In genomic region chr22:46574993-46575914, GRCh38 we compare ENCODE assay signal across 9 cellular contexts. TPM values are rescaled to one million over a fixed set of nuclear protein-coding genes. Genes with fewer than 3 reads are reported as not detected.
DNase-seq lines count a peak whose midpoint lies in the region; ATAC-seq, FAIRE-seq and TF ChIP-seq lines count a peak whose summit lies in the region.
"Had no signal": no experiment of that assay in that cellular context is flagged by ENCODE, and none has a peak within 500 bp of the region (broad histone marks: within the 10 kb centered on the region; RNA-seq: fewer than 3 reads in every experiment).

No MANE protein-coding gene starts in this region.

- WGBS in H1 (ENCODE audit: extremely low coverage in 1 of 2, insufficient coverage in 1 of 2, insufficient read length in 1 of 2, insufficient replicate concordance in 2 of 2, low coverage in 1 of 2, low lambda C conversion rate in 2 of 2, missing lambda C conversion rate in 1 of 2), 2 experiments, result 74% methylated on average over 19 of the region's 19 CpGs; no CpG with 5 or more reads in 1 of the 2 experiments

- peak overlapping the region; percentile 77; the same call in 1 of the 2 replicates for H2BK12ac ChIP-seq in H1 (ENCODE audit: low read depth, low read length)

- H3K23me2 ChIP-seq in H1 (ENCODE audit: low read depth, low read length), result peaks cover 9% of the 10 kb centered on the region; the same call in 1 of the 2 replicates

- peaks cover 14% of the 10 kb centered on the region for H3K79me1 ChIP-seq in H1 (ENCODE audit: low read depth, low read length)

- no peak overlapping the region for H2BK5ac ChIP-seq in H1 (ENCODE audit: low read depth, low read length)

- CTCF ChIA-PET in H1 (lab: Charles Lee; ENCODE audit: partially characterized antibody), result interaction anchor here (0.6 to 2.1 kb wide), 5 partner anchors 12 to 106 kb away, joined by 3 to 15 read pairs (median 3); no protein-coding TSS in a partner anchor

- peaks cover 0 to 7% of the 10 kb centered on the region in 2 experiments for H4K20me1 ChIP-seq in H1 (replicated peaks in 1 of 2; ENCODE audit: control insufficient read depth in 1 of 2, insufficient read depth in 2 of 2, low read length in 2 of 2)

- peaks cover 0 to 27% (median 15%) of the 10 kb centered on the region in 4 experiments; a peak in 6 of 7 replicates for H3K4me1 ChIP-seq in H1 (replicated peaks in 1 of 4; ENCODE audit: control insufficient read depth in 3 of 4, insufficient read depth in 4 of 4, low read length in 3 of 4)

- no peaks in the 10 kb centered on the region for H3K79me2 ChIP-seq in H1 (ENCODE audit: control insufficient read depth in 1 of 2, insufficient read depth in 2 of 2, low read length in 2 of 2)

- no peak for ATAC-seq in natural killer cell treated with Interleukin-12 subunit alpha and Interleukin-12 subunit beta and Interleukin-15 and Interleukin-18, amount 100 ng/mL, for 72 hours
- ATAC-seq in GM19324 (IDR thresholded peaks at IDR 0.05; ENCODE audit: low FRiP score, unreplicated experiment), result no peak

- no peak overlapping the region for H3K23ac ChIP-seq in H1 (ENCODE audit: insufficient read length)

- H3K27ac Mint-ChIP-seq in natural killer cell treated with Interleukin-12 subunit alpha and Interleukin-12 subunit beta and Interleukin-15 and Interleukin-18, amount 100 ng/mL, for 72 hours, result peak overlapping the region; percentile 39 to 64

- TF ChIP-seq POLR2A in H1 (IDR thresholded peaks at IDR 0.05; ENCODE audit: control extremely low read depth in 1 of 2, low read depth in 2 of 2, low read length in 2 of 2), result no peak

- peaks cover 19 to 24% of the 10 kb centered on the region in 2 donors for H3K4me1 Mint-ChIP-seq in natural killer cell treated with Interleukin-12 subunit alpha and Interleukin-12 subunit beta and Interleukin-15 and Interleukin-18, amount 100 ng/mL, for 72 hours (ENCODE audit: low read depth in 2 of 2)

- H3K14ac ChIP-seq in H1 (ENCODE audit: insufficient read length), result no peak overlapping the region

- H2AK5ac ChIP-seq in H1 (ENCODE audit: low read depth, low read length), result peak overlapping the region; percentile 93; the same call in 1 of the 2 replicates

- H2AFZ ChIP-seq in H1 (ENCODE audit: low read length), result no peak overlapping the region

- H3K9ac ChIP-seq in H1 (replicated peaks in 1 of 4; ENCODE audit: extremely low read depth in 1 of 4, low read depth in 3 of 4, low read length in 3 of 4), result no peak overlapping the region
- H3K9ac ChIP-seq: KMS-11 had no signal

- peak overlapping the region; percentile 46; the same call in 1 of the 2 replicates for H2BK15ac ChIP-seq in H1 (ENCODE audit: low read length)

- no peak for FAIRE-seq in H1 (lab: Jason Lieb, UNC)

- TF ChIP-seq RAD21 in H1 (IDR thresholded peaks at IDR 0.05 in 1 of 2, conservative IDR thresholded peaks at IDR 0.05 in 1 of 2; ENCODE audit: low read depth in 2 of 2, low read length in 2 of 2), result no peak

- no peak for TF ChIP-seq CTCF in H1 (IDR thresholded peaks at IDR 0.05; ENCODE audit: control extremely low read depth in 1 of 3, insufficient read depth in 1 of 3, low read depth in 1 of 3, low read length in 3 of 3)

- H3K9me3 ChIP-seq in H1 (ENCODE audit: insufficient read depth in 2 of 2, low read depth in 1 of 2, low read length in 1 of 2), result no peaks in the 10 kb centered on the region

- peak overlapping the region; percentile 69 to 71; a peak in 3 of 4 replicates for H3K4me2 ChIP-seq in H1 (ENCODE audit: insufficient read depth in 1 of 2, low read depth in 2 of 2, low read length in 2 of 2)

- H4K5ac ChIP-seq in H1 (ENCODE audit: insufficient read length, low read depth, low read length), result no peak overlapping the region

- no peaks in the 10 kb centered on the region for H3K36me3 ChIP-seq in H1 (ENCODE audit: control insufficient read depth in 2 of 4, insufficient read depth in 4 of 4, low read length in 3 of 4)

- no peak overlapping the region; the same call in 1 of the 2 replicates for H4K8ac ChIP-seq in H1 (ENCODE audit: extremely low read depth, insufficient read depth, low read length)

- DNase-seq in DMS53 treated with DMSO at 0.1 percent for 48 hours (lab: John Stamatoyannopoulos, UW; ENCODE audit: unreplicated experiment) (peak; percentile 95), NCI-H69 (lab: John Stamatoyannopoulos, UW) (peak; percentile 51), H1 (ENCODE audit: low read depth in 1 of 2, low spot score in 2 of 2) (no peak), anterior cingulate cortex (lab: John Stamatoyannopoulos, UW) (no peak), GDM1 (lab: John Stamatoyannopoulos, UW) (no peak), globus pallidus (ENCODE audit: low spot score) (no peak)
- DNase-seq in natural killer cell treated with Interleukin-12 subunit alpha and Interleukin-12 subunit beta and Interleukin-15 and Interleukin-18, amount 100 ng/mL, for 72 hours (ENCODE audit: low spot score), result no peak

- POLR2A ChIA-PET in H1 (lab: Charles Lee; ENCODE audit: partially characterized antibody), result interaction anchor here (0.7 to 3.6 kb wide), 6 partner anchors 10 to 161 kb away, joined by 3 to 11 read pairs (median 4); no protein-coding TSS in a partner anchor

- peak overlapping the region; percentile 56 for H3K4me3 Mint-ChIP-seq in natural killer cell treated with Interleukin-12 subunit alpha and Interleukin-12 subunit beta and Interleukin-15 and Interleukin-18, amount 100 ng/mL, for 72 hours

- H3K9me3 Mint-ChIP-seq in natural killer cell treated with Interleukin-12 subunit alpha and Interleukin-12 subunit beta and Interleukin-15 and Interleukin-18, amount 100 ng/mL, for 72 hours, result peaks cover 3% of the 10 kb centered on the region

- peaks cover 10% of the 10 kb centered on the region for H3K36me3 Mint-ChIP-seq in natural killer cell treated with Interleukin-12 subunit alpha and Interleukin-12 subunit beta and Interleukin-15 and Interleukin-18, amount 100 ng/mL, for 72 hours

- TF ChIP-seq EP300 in H1 (IDR thresholded peaks at IDR 0.05; ENCODE audit: borderline replicate concordance in 1 of 2, low read depth in 2 of 2, low read length in 2 of 2), result no peak

- H3K56ac ChIP-seq in H1 (replicated peaks; ENCODE audit: insufficient read length, low read depth, low read length), result no peak overlapping the region

- H2BK120ac ChIP-seq in H1 (replicated peaks; ENCODE audit: low read depth, low read length), result no peak overlapping the region

- H4K91ac ChIP-seq in H1 (replicated peaks; ENCODE audit: insufficient read length, low read length), result peak overlapping the region; percentile 5

- 0 out of 8 replicates have a peak overlapping the region, but pooled peaks of 1 of the 4 experiments have one; percentile 69 for H3K4me3 ChIP-seq in H1 (ENCODE audit: extremely low read depth in 1 of 4, insufficient read depth in 2 of 4, low read depth in 3 of 4, low read length in 4 of 4)

- H3K27ac ChIP-seq in H1 (ENCODE audit: low read depth, low read length), result no peak overlapping the region
- H3K27ac ChIP-seq: KMS-11 had no signal

- H3K18ac ChIP-seq in H1 (ENCODE audit: extremely low read depth, low read length), result no peak overlapping the region; the same call in 1 of the 2 replicates

- peaks cover 0 to 11% (median 5%) of the 10 kb centered on the region in 4 experiments; a peak in 4 of 7 replicates for H3K27me3 ChIP-seq in H1 (replicated peaks in 1 of 4; ENCODE audit: control insufficient read depth in 3 of 4, extremely low read depth in 1 of 4, insufficient read depth in 3 of 4, low read length in 3 of 4)

- no peak overlapping the region for H2BK20ac ChIP-seq in H1 (ENCODE audit: low read length)

- no peaks in the 10 kb centered on the region for H3K27me3 Mint-ChIP-seq in natural killer cell treated with Interleukin-12 subunit alpha and Interleukin-12 subunit beta and Interleukin-15 and Interleukin-18, amount 100 ng/mL, for 72 hours

- no peak overlapping the region for H3K4ac ChIP-seq in H1 (replicated peaks; ENCODE audit: insufficient read length, low read depth, low read length)

TF ChIP-seq in H1, 55 proteins besides CTCF, POLR2A, EP300 and RAD21:
- TF ChIP-seq SP2 (IDR thresholded peaks at IDR 0.05; ENCODE audit: low read length) (no peak), ATF3 (IDR thresholded peaks at IDR 0.05; ENCODE audit: insufficient read depth, low read depth, low read length) (no peak)

RNA-seq across cellular contexts. Expression of gene CELSR1, which starts 37.8 kb away (rescaled TPM):
- total RNA-seq in H1 (2021; fragmentation: NEBNext Ultra II Directional; extraction: Animal tissue kit (Norgen Biotek cat#: 25700)), result 12.2 and 12.4 TPM in 2 replicates
- polyA plus RNA-seq in H1 (2011; rRNA removed), result 9.0 and 16.4 TPM in 2 replicates
- 9.1 TPM for polyA plus RNA-seq in H1 (2011; cell fraction: cytosol; rRNA removed)
- 36.2 TPM for polyA plus RNA-seq in H1 (2011; cell fraction: nucleus; rRNA removed)
- 8.8 to 12.1 TPM (median 10.3 TPM) in 4 replicates for polyA plus RNA-seq in H1 (2012, experiment 1 of 2)
- polyA plus RNA-seq in H1 (2012, experiment 2 of 2), result 7.3 TPM
- polyA plus RNA-seq in H1 (2013, experiment 1 of 2), result 10.4 TPM
- 9.5 TPM for polyA plus RNA-seq in H1 (2013, experiment 2 of 2)
- polyA minus RNA-seq in H1 (2011; rRNA and poly(A)+ RNA removed), result 22.5 and 24.2 TPM in 2 replicates
- polyA minus RNA-seq in H1 (2011; cell fraction: cytosol; rRNA and poly(A)+ RNA removed), result 13.4 TPM
- polyA minus RNA-seq in H1 (2011; cell fraction: nucleus; rRNA and poly(A)+ RNA removed), result 38.4 TPM
- under 1 TPM; 0.14 to 0.45 TPM for total RNA-seq in natural killer cell treated with Interleukin-12 subunit alpha and Interleukin-12 subunit beta and Interleukin-15 and Interleukin-18, amount 100 ng/mL, for 72 hours

RNA-seq across cellular contexts. Expression of gene GRAMD4, which starts 44.9 kb away (rescaled TPM):
- 20.5 and 25.6 TPM in 2 replicates for total RNA-seq in H1 (2021; fragmentation: NEBNext Ultra II Directional; extraction: Animal tissue kit (Norgen Biotek cat#: 25700))
- polyA plus RNA-seq in H1 (2011; rRNA removed), result 7.9 and 8.6 TPM in 2 replicates
- 9.2 TPM for polyA plus RNA-seq in H1 (2011; cell fraction: cytosol; rRNA removed)
- polyA plus RNA-seq in H1 (2011; cell fraction: nucleus; rRNA removed), result 18.3 TPM
- 14.3 to 23.8 TPM (median 16.0 TPM) in 4 replicates for polyA plus RNA-seq in H1 (2012, experiment 1 of 2)
- 5.4 TPM for polyA plus RNA-seq in H1 (2012, experiment 2 of 2)
- 10.3 TPM for polyA plus RNA-seq in H1 (2013, experiment 1 of 2)
- 9.8 TPM for polyA plus RNA-seq in H1 (2013, experiment 2 of 2)
- 12.8 and 15.9 TPM in 2 replicates for polyA minus RNA-seq in H1 (2011; rRNA and poly(A)+ RNA removed)
- polyA minus RNA-seq in H1 (2011; cell fraction: cytosol; rRNA and poly(A)+ RNA removed), result 8.7 TPM
- 8.7 TPM for polyA minus RNA-seq in H1 (2011; cell fraction: nucleus; rRNA and poly(A)+ RNA removed)
- 10 to 100 TPM in 1 of 2 donors, 1 to 10 TPM in 1; 6.8 to 21.4 TPM for total RNA-seq in natural killer cell treated with Interleukin-12 subunit alpha and Interleukin-12 subunit beta and Interleukin-15 and Interleukin-18, amount 100 ng/mL, for 72 hours

Comparison
In these comparisons a context has a peak if more than half of its experiments do, and no peak if none do; other contexts are left out.
1. DNase-seq: peak in DMS53 treated with DMSO at 0.1 percent for 48 hours (single experiment) and NCI-H69 (single experiment); none in H1 (0 of 2), natural killer cell treated with Interleukin-12 subunit alpha and Interleukin-12 subunit beta and Interleukin-15 and Interleukin-18, amount 100 ng/mL, for 72 hours (single experiment), anterior cingulate cortex (0 of 58), GDM1 (single experiment) and globus pallidus (single experiment).